ENCODE assay signal across 10 cellular contexts in genomic region chr3:177591371-177591770, GRCh38.
DNase-seq lines count a peak whose midpoint lies in the region; ATAC-seq and TF ChIP-seq lines count a peak whose summit lies in the region.
"Had no signal": no experiment of that assay in that cellular context is flagged by ENCODE, and none has a peak within 500 bp of the region (broad histone marks: within the 10 kb centered on the region; RNA-seq: fewer than 3 reads in every experiment).

No MANE protein-coding gene starts in this region.

- intact Hi-C loops in right cardiac atrium (cut with DNase I) (no loop called here), upper lobe of right lung (cut with DNase I) (no loop called here), psoas muscle (cut with DNase I) (no loop called here)

- ATAC-seq in HG02885 (IDR thresholded peaks at IDR 0.05; ENCODE audit: poor library complexity, unreplicated experiment) (peak; percentile 70), RWPE2 (ENCODE audit: low read depth) (peak; percentile 54), right cardiac atrium (peak; percentile 55 to 70), upper lobe of right lung (peak; percentile 93), psoas muscle (no peak)

- 53% methylated on average over 4 of the region's 4 CpGs for WGBS in right cardiac atrium
- 60 to 85% (median 78%) methylated on average over 4 of the region's 4 CpGs for WGBS in psoas muscle, 3 donors

- DNase-seq in DMS 273 (lab: John Stamatoyannopoulos, UW; ENCODE audit: unreplicated experiment) (peak; percentile 44), DMS 273 treated with DMSO at 0.1 percent for 48 hours (lab: John Stamatoyannopoulos, UW) (no peak), RWPE2 (ENCODE audit: low spot score) (peak; percentile 77), right cardiac atrium (no peak), upper lobe of right lung (peak; percentile 64), psoas muscle (no peak), GM19238 (ENCODE audit: insufficient read length, low spot score) (no peak)

- H3K27ac ChIP-seq in RWPE2 (ENCODE audit: poor library complexity, severe bottlenecking) (peak overlapping the region; percentile 97), right cardiac atrium (ENCODE audit: low read length) (no peak overlapping the region), upper lobe of right lung (peak overlapping the region; percentile 45), psoas muscle (no peak overlapping the region)
- H3K27ac ChIP-seq: 22Rv1, SJSA1 had no signal

- H3K36me3 ChIP-seq in RWPE2 (ENCODE audit: low read depth) (no peaks in the 10 kb centered on the region), upper lobe of right lung (no peaks in the 10 kb centered on the region), psoas muscle (ENCODE audit: insufficient read depth in 1 of 2, low read depth in 1 of 2) (no peaks in the 10 kb centered on the region)
- H3K36me3 ChIP-seq: SJSA1 had no signal

- H3K4me3 ChIP-seq in RWPE2 (ENCODE audit: severe bottlenecking) (no peak overlapping the region), right cardiac atrium (ENCODE audit: low read length) (no peak overlapping the region), upper lobe of right lung (no peak overlapping the region), psoas muscle (no peak overlapping the region)
- H3K4me3 ChIP-seq: SJSA1 had no signal

- H3K27me3 ChIP-seq in RWPE2 (ENCODE audit: insufficient read depth, poor library complexity, severe bottlenecking) (no peaks in the 10 kb centered on the region), right cardiac atrium (ENCODE audit: control insufficient read depth, insufficient read depth) (no peaks in the 10 kb centered on the region), upper lobe of right lung (no peaks in the 10 kb centered on the region), psoas muscle (ENCODE audit: insufficient read depth in 3 of 3, low read length in 2 of 3) (no peaks in the 10 kb centered on the region)
- H3K27me3 ChIP-seq: SJSA1 had no signal

- TF ChIP-seq CTCF in RWPE2 (IDR thresholded peaks at IDR 0.05; ENCODE audit: poor library complexity, severe bottlenecking) (no peak), upper lobe of right lung (IDR thresholded peaks at IDR 0.05) (no peak), psoas muscle (IDR thresholded peaks at IDR 0.05) (no peak)

- H3K4me1 ChIP-seq in RWPE2 (ENCODE audit: insufficient read depth, poor library complexity, severe bottlenecking) (peaks cover 65% of the 10 kb centered on the region), right cardiac atrium (ENCODE audit: control insufficient read depth, insufficient read depth, low read length) (no peaks in the 10 kb centered on the region), upper lobe of right lung (peaks cover 15% of the 10 kb centered on the region), psoas muscle (peaks cover 2% of the 10 kb centered on the region)

- H3K9me3 ChIP-seq in RWPE2 (ENCODE audit: severe bottlenecking) = no peaks in the 10 kb centered on the region
- no peaks in the 10 kb centered on the region for H3K9me3 ChIP-seq in right cardiac atrium (ENCODE audit: control insufficient read depth, low read length)
- no peaks in the 10 kb centered on the region for H3K9me3 ChIP-seq in upper lobe of right lung
- no peaks in the 10 kb centered on the region for H3K9me3 ChIP-seq in psoas muscle
- H3K9me3 ChIP-seq: SJSA1 had no signal

Comparison
In these comparisons a context has a peak if more than half of its experiments do, and no peak if none do; other contexts are left out.
1. DNase-seq: peak in DMS 273 (single experiment), RWPE2 (single experiment) and upper lobe of right lung (single experiment); none in DMS 273 treated with DMSO at 0.1 percent for 48 hours (single experiment), right cardiac atrium (0 of 3), psoas muscle (0 of 2) and GM19238 (single experiment).
2. ATAC-seq: peak in HG02885 (single experiment), RWPE2 (single experiment), right cardiac atrium (2 of 2) and upper lobe of right lung (single experiment); none in psoas muscle (0 of 4).
3. H3K27ac ChIP-seq: peak in RWPE2 (single experiment) and upper lobe of right lung (single experiment); none in right cardiac atrium (single experiment) and psoas muscle (single experiment).